30 cellular contexts compared by ENCODE assay signal in genomic region chr6:23266536-23266935, GRCh38.
"Had no signal": no experiment of that assay in that cellular context is flagged by ENCODE, and none has a peak within 500 bp of the region (broad histone marks: within the 10 kb centered on the region; RNA-seq: fewer than 3 reads in every experiment).

No MANE protein-coding gene starts in this region.

- H3K9me3 Mint-ChIP-seq: activated CD4-positive, alpha-beta T cell treated with anti-CD3 and anti-CD28 coated beads, Interleukin-2, amount 10 ng/mL, durations not matched to agents 24 days and 14 days had no signal

- H3K9me3 ChIP-seq: ascending aorta, breast epithelium, gastrocnemius medialis had no signal

- H3K27ac Mint-ChIP-seq: activated CD4-positive, alpha-beta memory T cell treated with anti-CD3 and anti-CD28 coated beads for 36 hours; activated CD4-positive, alpha-beta T cell treated with anti-CD3 and anti-CD28 coated beads for 36 hours; activated CD4-positive, alpha-beta T cell treated with anti-CD3 and anti-CD28 coated beads, Interleukin-2, amount 10 ng/mL, durations not matched to agents 24 days and 14 days; activated CD8-positive, alpha-beta memory T cell treated with anti-CD3 and anti-CD28 coated beads, Interleukin-2, amount 10 ng/mL, durations not matched to agents 7 days and 5 days; activated CD8-positive, alpha-beta T cell treated with anti-CD3 and anti-CD28 coated beads, Interleukin-2, amount 10 ng/mL, durations not matched to agents 7 days and 5 days; activated naive CD4-positive, alpha-beta T cell treated with anti-CD3 and anti-CD28 coated beads, Interleukin-2, amount 10 ng/mL, durations not matched to agents 7 days and 5 days; activated naive CD4-positive, alpha-beta T cell treated with anti-CD3 and anti-CD28 coated beads, Interleukin-2, amount 50 U/mL, for 72 hours; activated naive CD8-positive, alpha-beta T cell treated with anti-CD3 and anti-CD28 coated beads, Interleukin-2, amount 10 ng/mL, durations not matched to agents 7 days and 5 days; activated T-cell treated with anti-CD3 and anti-CD28 coated beads, Interleukin-2, amount 50 U/mL, for 24 hours; activated T-cell treated with anti-CD3 and anti-CD28 coated beads, Interleukin-2, amount 50 U/mL, for 72 hours had no signal

- H3K27me3 Mint-ChIP-seq: activated CD4-positive, alpha-beta memory T cell treated with anti-CD3 and anti-CD28 coated beads for 36 hours; activated CD4-positive, alpha-beta T cell treated with anti-CD3 and anti-CD28 coated beads for 36 hours; activated CD4-positive, alpha-beta T cell treated with anti-CD3 and anti-CD28 coated beads, Interleukin-2, amount 10 ng/mL, durations not matched to agents 24 days and 14 days; activated CD8-positive, alpha-beta memory T cell treated with anti-CD3 and anti-CD28 coated beads, Interleukin-2, amount 10 ng/mL, durations not matched to agents 7 days and 5 days; activated naive CD4-positive, alpha-beta T cell treated with anti-CD3 and anti-CD28 coated beads, Interleukin-2, amount 10 ng/mL, durations not matched to agents 7 days and 5 days; activated naive CD8-positive, alpha-beta T cell treated with anti-CD3 and anti-CD28 coated beads, Interleukin-2, amount 10 ng/mL, durations not matched to agents 7 days and 5 days; activated T-cell treated with anti-CD3 and anti-CD28 coated beads, Interleukin-2, amount 50 U/mL, for 24 hours; brain had no signal

- H3K36me3 ChIP-seq: ascending aorta, cardiac muscle cell, colonic mucosa, gastrocnemius medialis, heart left ventricle had no signal

- H3K27me3 ChIP-seq: ascending aorta, breast epithelium, cardiac muscle cell, colonic mucosa, gastrocnemius medialis, heart left ventricle had no signal

- H3K4me1 Mint-ChIP-seq: activated CD4-positive, alpha-beta T cell treated with anti-CD3 and anti-CD28 coated beads for 36 hours; activated CD4-positive, alpha-beta T cell treated with anti-CD3 and anti-CD28 coated beads, Interleukin-2, amount 10 ng/mL, durations not matched to agents 24 days and 14 days; activated CD8-positive, alpha-beta memory T cell treated with anti-CD3 and anti-CD28 coated beads, Interleukin-2, amount 10 ng/mL, durations not matched to agents 7 days and 5 days; activated naive CD4-positive, alpha-beta T cell treated with anti-CD3 and anti-CD28 coated beads, Interleukin-2, amount 10 ng/mL, durations not matched to agents 7 days and 5 days; activated naive CD8-positive, alpha-beta T cell treated with anti-CD3 and anti-CD28 coated beads, Interleukin-2, amount 10 ng/mL, durations not matched to agents 7 days and 5 days had no signal

- H3K4me1 ChIP-seq: ascending aorta, breast epithelium, colonic mucosa, gastrocnemius medialis, heart left ventricle had no signal

- DNase-seq: activated CD4-positive, alpha-beta memory T cell treated with anti-CD3 and anti-CD28 coated beads for 36 hours; activated CD4-positive, alpha-beta T cell treated with anti-CD3 and anti-CD28 coated beads for 36 hours; activated CD4-positive, alpha-beta T cell treated with anti-CD3 and anti-CD28 coated beads, Interleukin-2, amount 10 ng/mL, durations not matched to agents 24 days and 14 days; activated CD4-positive, CD25-positive, alpha-beta regulatory T cell; activated CD4-positive, CD25-positive, alpha-beta regulatory T cell treated with anti-CD3 and anti-CD28 coated beads, Interleukin-2, amount 50 U/mL, for 72 hours; activated CD8-positive, alpha-beta memory T cell treated with anti-CD3 and anti-CD28 coated beads, Interleukin-2, amount 10 ng/mL, durations not matched to agents 7 days and 5 days; activated CD8-positive, alpha-beta memory T cell treated with anti-CD3 and anti-CD28 coated beads, Interleukin-2, amount 50 U/mL, for 48 hours; activated CD8-positive, alpha-beta T cell treated with anti-CD3 and anti-CD28 coated beads, Interleukin-2, amount 10 ng/mL, durations not matched to agents 7 days and 5 days; activated gamma-delta T cell; activated naive CD4-positive, alpha-beta T cell; activated naive CD4-positive, alpha-beta T cell treated with anti-CD3 and anti-CD28 coated beads, Interleukin-2, amount 10 ng/mL, durations not matched to agents 7 days and 5 days; activated naive CD8-positive, alpha-beta T cell treated with anti-CD3 and anti-CD28 coated beads, Interleukin-2, amount 10 ng/mL, durations not matched to agents 7 days and 5 days; activated T-cell treated with anti-CD3 and anti-CD28 coated beads for 4 hours; activated T-cell treated with anti-CD3 and anti-CD28 coated beads, Interleukin-2, amount 50 U/mL, for 24 hours; activated T-cell treated with anti-CD3 and anti-CD28 coated beads, Interleukin-2, amount 50 U/mL, for 72 hours; central memory CD4-positive, alpha-beta T cell; cerebellar nuclear complex; colonic mucosa; effector CD8-positive, alpha-beta T cell; foreskin fibroblast; gastrocnemius medialis; glutamatergic neuron; heart left ventricle; T-helper 2 cell had no signal

- H3K4me3 ChIP-seq: ascending aorta, breast epithelium, cardiac muscle cell, colonic mucosa, gastrocnemius medialis, heart left ventricle had no signal

- ATAC-seq: activated CD4-positive, alpha-beta T cell treated with anti-CD3 and anti-CD28 coated beads for 36 hours; activated CD8-positive, alpha-beta memory T cell treated with anti-CD3 and anti-CD28 coated beads, Interleukin-2, amount 10 ng/mL, durations not matched to agents 7 days and 5 days; activated CD8-positive, alpha-beta T cell treated with anti-CD3 and anti-CD28 coated beads, Interleukin-2, amount 10 ng/mL, durations not matched to agents 7 days and 5 days; activated naive CD4-positive, alpha-beta T cell treated with anti-CD3 and anti-CD28 coated beads, Interleukin-2, amount 50 U/mL, for 72 hours; activated T-cell treated with anti-CD3 and anti-CD28 coated beads, Interleukin-2, amount 50 U/mL, for 72 hours; esophagus mucosa; gastrocnemius medialis; heart left ventricle had no signal

- H3K36me3 Mint-ChIP-seq: activated CD4-positive, alpha-beta memory T cell treated with anti-CD3 and anti-CD28 coated beads for 36 hours; activated CD8-positive, alpha-beta memory T cell treated with anti-CD3 and anti-CD28 coated beads, Interleukin-2, amount 10 ng/mL, durations not matched to agents 7 days and 5 days; activated naive CD4-positive, alpha-beta T cell treated with anti-CD3 and anti-CD28 coated beads, Interleukin-2, amount 10 ng/mL, durations not matched to agents 7 days and 5 days; activated naive CD4-positive, alpha-beta T cell treated with anti-CD3 and anti-CD28 coated beads, Interleukin-2, amount 50 U/mL, for 72 hours; activated naive CD8-positive, alpha-beta T cell treated with anti-CD3 and anti-CD28 coated beads, Interleukin-2, amount 10 ng/mL, durations not matched to agents 7 days and 5 days had no signal

- H3K4me3 Mint-ChIP-seq: activated CD4-positive, alpha-beta memory T cell treated with anti-CD3 and anti-CD28 coated beads for 36 hours; activated CD4-positive, alpha-beta T cell treated with anti-CD3 and anti-CD28 coated beads for 36 hours; activated CD4-positive, alpha-beta T cell treated with anti-CD3 and anti-CD28 coated beads, Interleukin-2, amount 10 ng/mL, durations not matched to agents 24 days and 14 days; activated CD8-positive, alpha-beta memory T cell treated with anti-CD3 and anti-CD28 coated beads, Interleukin-2, amount 10 ng/mL, durations not matched to agents 7 days and 5 days; activated CD8-positive, alpha-beta T cell treated with anti-CD3 and anti-CD28 coated beads, Interleukin-2, amount 10 ng/mL, durations not matched to agents 7 days and 5 days; activated naive CD4-positive, alpha-beta T cell treated with anti-CD3 and anti-CD28 coated beads, Interleukin-2, amount 10 ng/mL, durations not matched to agents 7 days and 5 days; activated naive CD8-positive, alpha-beta T cell treated with anti-CD3 and anti-CD28 coated beads, Interleukin-2, amount 10 ng/mL, durations not matched to agents 7 days and 5 days; activated T-cell treated with anti-CD3 and anti-CD28 coated beads, Interleukin-2, amount 50 U/mL, for 24 hours; activated T-cell treated with anti-CD3 and anti-CD28 coated beads, Interleukin-2, amount 50 U/mL, for 72 hours; brain had no signal

- H3K27ac ChIP-seq: ascending aorta, breast epithelium, cardiac muscle cell, colonic mucosa, gastrocnemius medialis, heart left ventricle had no signal
